In the genomic region with DNA sequence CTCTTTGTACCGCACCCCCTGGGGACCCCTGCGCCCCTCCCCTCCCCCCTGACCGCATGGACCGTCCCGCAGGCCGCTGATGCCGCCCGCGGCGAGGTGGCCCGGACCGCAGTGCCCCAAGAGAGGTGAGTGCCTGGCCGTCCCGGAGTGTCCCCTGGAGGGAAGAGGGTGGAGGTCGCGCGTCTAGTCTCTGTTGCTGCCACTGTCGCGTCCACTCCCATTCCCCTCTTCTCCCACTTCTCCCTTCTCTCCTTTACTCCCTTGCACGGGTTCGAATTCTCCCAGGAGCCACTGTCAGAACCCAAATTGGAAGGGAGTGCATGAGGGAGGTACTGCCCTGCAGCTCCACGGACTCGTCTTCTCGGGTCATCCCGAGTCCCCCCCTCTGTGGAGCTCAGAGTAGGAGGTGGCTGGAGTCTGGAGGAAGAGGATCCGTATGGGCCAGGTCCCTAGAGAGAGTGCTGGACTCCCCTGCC, we compare ENCODE assay signal across 9 cellular contexts. TPM values are rescaled to one million over a fixed set of nuclear protein-coding genes. Genes with fewer than 3 reads are reported as not detected.
DNase-seq lines count a peak whose midpoint lies in the region; ATAC-seq lines count a peak whose summit lies in the region.
"Had no signal": no experiment of that assay in that cellular context is flagged by ENCODE, and none has a peak within 500 bp of the region (broad histone marks: within the 10 kb centered on the region; RNA-seq: fewer than 3 reads in every experiment).

No MANE protein-coding gene starts in this region.

- H3K4me3 ChIP-seq in BLaER1 treated with 17β-estradiol and CSF1 and Interleukin-3, amounts not matched to agents 10 nM and 100 nM: peak overlapping the region; percentile 76 to 92 (median 82)
- H3K4me3 ChIP-seq in effector memory CD4-positive, alpha-beta T cell (ENCODE audit: insufficient read depth, low read depth, low read length, poor library complexity, severe bottlenecking): peak overlapping the region; percentile 99

- peak overlapping the region; percentile 98 to 100 (median 99) for H3K9ac ChIP-seq in BLaER1 treated with 17β-estradiol and CSF1 and Interleukin-3, amounts not matched to agents 10 nM and 100 nM

- H3K4me3 Mint-ChIP-seq in natural killer cell treated with Interleukin-12 subunit alpha and Interleukin-12 subunit beta and Interleukin-15 and Interleukin-18, amount 100 ng/mL, for 72 hours: peak overlapping the region; percentile 87

- H3K27ac ChIP-seq in BLaER1 treated with 17β-estradiol and CSF1 and Interleukin-3, amounts not matched to agents 10 nM and 100 nM: peak overlapping the region; percentile 98 to 100 (median 100)
- peak overlapping the region; percentile 90 for H3K27ac ChIP-seq in effector memory CD4-positive, alpha-beta T cell (ENCODE audit: insufficient read depth, low read length, poor library complexity, severe bottlenecking)

- H3K4me2 ChIP-seq in BLaER1 treated with 17β-estradiol and CSF1 and Interleukin-3, amounts not matched to agents 10 nM and 100 nM: peak overlapping the region; percentile 97 to 100 (median 100)

- H3K27me3 Mint-ChIP-seq in natural killer cell treated with Interleukin-12 subunit alpha and Interleukin-12 subunit beta and Interleukin-15 and Interleukin-18, amount 100 ng/mL, for 72 hours: no peaks in the 10 kb centered on the region

- peaks cover 0 to 25% (median 10%) of the 10 kb centered on the region in 11 experiments; a peak in 12 of 22 replicates for H3K36me3 ChIP-seq in BLaER1 treated with 17β-estradiol and CSF1 and Interleukin-3, amounts not matched to agents 10 nM and 100 nM
- no peaks in the 10 kb centered on the region for H3K36me3 ChIP-seq in effector memory CD4-positive, alpha-beta T cell (ENCODE audit: control insufficient read depth, insufficient read depth, low read length)

- peaks cover 6% of the 10 kb centered on the region for H3K36me3 Mint-ChIP-seq in natural killer cell treated with Interleukin-12 subunit alpha and Interleukin-12 subunit beta and Interleukin-15 and Interleukin-18, amount 100 ng/mL, for 72 hours

- H3K27ac Mint-ChIP-seq in natural killer cell treated with Interleukin-12 subunit alpha and Interleukin-12 subunit beta and Interleukin-15 and Interleukin-18, amount 100 ng/mL, for 72 hours: peak overlapping the region; percentile 91 to 97

- no peaks in the 10 kb centered on the region for H3K9me3 Mint-ChIP-seq in natural killer cell treated with Interleukin-12 subunit alpha and Interleukin-12 subunit beta and Interleukin-15 and Interleukin-18, amount 100 ng/mL, for 72 hours

- ATAC-seq in natural killer cell treated with Interleukin-12 subunit alpha and Interleukin-12 subunit beta and Interleukin-15 and Interleukin-18, amount 100 ng/mL, for 72 hours: peak in 1 of 2 donors; percentile 0
- no peak for ATAC-seq in GM21529 (IDR thresholded peaks at IDR 0.05; ENCODE audit: unreplicated experiment)
- ATAC-seq in GM21526 (IDR thresholded peaks at IDR 0.05; ENCODE audit: low FRiP score, unreplicated experiment): no peak

- peaks cover 73 to 81% of the 10 kb centered on the region in 2 donors for H3K4me1 Mint-ChIP-seq in natural killer cell treated with Interleukin-12 subunit alpha and Interleukin-12 subunit beta and Interleukin-15 and Interleukin-18, amount 100 ng/mL, for 72 hours (ENCODE audit: low read depth in 2 of 2)

- H3K27me3 ChIP-seq in BLaER1 treated with 17β-estradiol and CSF1 and Interleukin-3, amounts not matched to agents 10 nM and 100 nM: no peaks in the 10 kb centered on the region
- no peaks in the 10 kb centered on the region for H3K27me3 ChIP-seq in effector memory CD4-positive, alpha-beta T cell (replicated peaks; ENCODE audit: control insufficient read depth, insufficient read depth, low read length, poor library complexity, severe bottlenecking)

- DNase-seq in NCI-H69 (lab: John Stamatoyannopoulos, UW): peak; percentile 35
- no peak for DNase-seq in effector memory CD4-positive, alpha-beta T cell
- DNase-seq in natural killer cell treated with Interleukin-12 subunit alpha and Interleukin-12 subunit beta and Interleukin-15 and Interleukin-18, amount 100 ng/mL, for 72 hours (ENCODE audit: low spot score): no peak
- no peak for DNase-seq in stimulated activated CD4-positive, alpha-beta T cell treated with anti-CD3 and anti-CD28 coated beads, Interleukin-4, amount 100 ng/mL, for 24 hours
- no peak for DNase-seq in COLO829 (ENCODE audit: low spot score)

- no peaks in the 10 kb centered on the region for H3K9me3 ChIP-seq in BLaER1 treated with 17β-estradiol and CSF1 and Interleukin-3, amounts not matched to agents 10 nM and 100 nM (replicated peaks in 1 of 11)
- no peaks in the 10 kb centered on the region for H3K9me3 ChIP-seq in effector memory CD4-positive, alpha-beta T cell (ENCODE audit: control insufficient read depth, low read length)

- H3K4me1 ChIP-seq in BLaER1 treated with 17β-estradiol and CSF1 and Interleukin-3, amounts not matched to agents 10 nM and 100 nM: peaks cover 72 to 91% (median 82%) of the 10 kb centered on the region in 10 experiments
- H3K4me1 ChIP-seq in effector memory CD4-positive, alpha-beta T cell (ENCODE audit: control insufficient read depth, insufficient read depth, low read length, poor library complexity, severe bottlenecking): peaks cover 77% of the 10 kb centered on the region

- H4K20me1 ChIP-seq in BLaER1 treated with 17β-estradiol and CSF1 and Interleukin-3, amounts not matched to agents 10 nM and 100 nM: peaks cover 19 to 51% (median 46%) of the 10 kb centered on the region in 11 experiments; a peak in 21 of 22 replicates

RNA-seq across cellular contexts. Expression of gene CSK, which starts 0.8 kb away (rescaled TPM):
- 100 to 1,000 TPM; 323 TPM for total RNA-seq in natural killer cell treated with Interleukin-12 subunit alpha and Interleukin-12 subunit beta and Interleukin-15 and Interleukin-18, amount 100 ng/mL, for 72 hours

RNA-seq across cellular contexts. Expression of gene LMAN1L, which starts 30.0 kb away (rescaled TPM):
- total RNA-seq in natural killer cell treated with Interleukin-12 subunit alpha and Interleukin-12 subunit beta and Interleukin-15 and Interleukin-18, amount 100 ng/mL, for 72 hours: 1 to 10 TPM; 3.4 to 4.9 TPM
- total RNA-seq: dermis microvascular lymphatic vessel endothelial cell had no signal

RNA-seq across cellular contexts. Expression of gene CYP1A2, which starts 34.0 kb away (rescaled TPM):
- total RNA-seq in natural killer cell treated with Interleukin-12 subunit alpha and Interleukin-12 subunit beta and Interleukin-15 and Interleukin-18, amount 100 ng/mL, for 72 hours: not detected

RNA-seq across cellular contexts. Expression of gene CPLX3, which starts 43.8 kb away (rescaled TPM):
- 1 to 10 TPM in 1 of 2 donors, under 1 TPM in 1; 0.43 to 1.7 TPM for total RNA-seq in natural killer cell treated with Interleukin-12 subunit alpha and Interleukin-12 subunit beta and Interleukin-15 and Interleukin-18, amount 100 ng/mL, for 72 hours
- total RNA-seq: dermis microvascular lymphatic vessel endothelial cell had no signal

RNA-seq across cellular contexts. Expression of gene CYP1A1, which starts 57.3 kb away (rescaled TPM):
- total RNA-seq in natural killer cell treated with Interleukin-12 subunit alpha and Interleukin-12 subunit beta and Interleukin-15 and Interleukin-18, amount 100 ng/mL, for 72 hours: 1 to 10 TPM; 3.2 to 4.6 TPM
